In genomic region chr20:10985536-10985935, GRCh38 we compare ENCODE assay signal across 1 cellular context.
TF ChIP-seq lines count a peak whose summit lies in the region.

No MANE protein-coding gene starts in this region.

TF ChIP-seq in GM23338, 12 proteins besides CTCF, POLR2A, EP300 and RAD21 (continued from another document):
- TF ChIP-seq ZNF462 (CRISPR knock-in tag; IDR thresholded peaks at IDR 0.05) = no peak
